In genomic region chr3:108461641-108462040, GRCh38 we compare ENCODE assay signal across 16 cellular contexts. TPM values are rescaled to one million over a fixed set of nuclear protein-coding genes. Genes with fewer than 3 reads are reported as not detected.
A peak's percentile ranks its signal among the peaks of the same experiment; 100 is the strongest.
DNase-seq lines count a peak whose midpoint lies in the region; ATAC-seq and TF ChIP-seq lines count a peak whose summit lies in the region.
"Had no signal": no experiment of that assay in that cellular context is flagged by ENCODE, and none has a peak within 500 bp of the region (broad histone marks: within the 10 kb centered on the region; RNA-seq: fewer than 3 reads in every experiment).

No MANE protein-coding gene starts in this region.

- no peaks in the 10 kb centered on the region for H3K79me2 ChIP-seq in neural progenitor cell (ENCODE audit: low read depth)

- no peak overlapping the region for H3K9ac ChIP-seq in neural progenitor cell

- TF ChIP-seq CTCF in cardiac fibroblast (IDR thresholded peaks at IDR 0.05; ENCODE audit: low read depth, low read length), result no peak
- TF ChIP-seq CTCF in neural progenitor cell (IDR thresholded peaks at IDR 0.05), result no peak

- H3K4me3 ChIP-seq in cardiac fibroblast (replicated peaks in 1 of 2; ENCODE audit: low read depth in 2 of 2, low read length in 2 of 2), result no peak overlapping the region
- no peak overlapping the region for H3K4me3 ChIP-seq in neural progenitor cell

- H3K27me3 Mint-ChIP-seq in neural progenitor cell (ENCODE audit: insufficient read depth, low read depth), result no peaks in the 10 kb centered on the region
- H3K27me3 Mint-ChIP-seq: stimulated activated naive CD8-positive, alpha-beta T cell treated with anti-CD3 and anti-CD28 coated beads, Interleukin-15, amount 100 ng/mL, for 72 hours had no signal

- no peaks in the 10 kb centered on the region for H3K9me3 ChIP-seq in neural progenitor cell (ENCODE audit: low read depth)

- no peaks in the 10 kb centered on the region for H4K20me1 ChIP-seq in neural progenitor cell (ENCODE audit: low read depth)

- H3K36me3 ChIP-seq in neural progenitor cell, result no peaks in the 10 kb centered on the region

- no peaks in the 10 kb centered on the region for H3K27me3 ChIP-seq in neural progenitor cell

- ATAC-seq in GM18868 (IDR thresholded peaks at IDR 0.05; ENCODE audit: unreplicated experiment) (peak; percentile 66), HG02870 (IDR thresholded peaks at IDR 0.05; ENCODE audit: unreplicated experiment) (peak; percentile 88)
- ATAC-seq: activated CD8-positive, alpha-beta T cell treated with anti-CD3 and anti-CD28 coated beads for 36 hours; stimulated activated naive CD8-positive, alpha-beta T cell treated with anti-CD3 and anti-CD28 coated beads, Interleukin-15, amount 100 ng/mL, for 72 hours had no signal

- peaks cover 24% of the 10 kb centered on the region for H3K4me1 Mint-ChIP-seq in neural progenitor cell
- H3K4me1 Mint-ChIP-seq: H9; stimulated activated naive CD8-positive, alpha-beta T cell treated with anti-CD3 and anti-CD28 coated beads, Interleukin-15, amount 100 ng/mL, for 72 hours had no signal

- peaks cover 3% of the 10 kb centered on the region for H3K36me3 Mint-ChIP-seq in neural progenitor cell

- peaks cover 3% of the 10 kb centered on the region for H3K9me3 Mint-ChIP-seq in neural progenitor cell
- H3K9me3 Mint-ChIP-seq: activated CD8-positive, alpha-beta T cell treated with anti-CD3 and anti-CD28 coated beads for 36 hours; H9; nephron; stimulated activated naive CD8-positive, alpha-beta T cell treated with anti-CD3 and anti-CD28 coated beads, Interleukin-15, amount 100 ng/mL, for 72 hours had no signal

- no peak overlapping the region for H3K27ac Mint-ChIP-seq in neural progenitor cell
- H3K27ac Mint-ChIP-seq: activated CD8-positive, alpha-beta T cell treated with anti-CD3 and anti-CD28 coated beads for 36 hours; H9; stimulated activated naive CD8-positive, alpha-beta T cell treated with anti-CD3 and anti-CD28 coated beads, Interleukin-15, amount 100 ng/mL, for 72 hours had no signal

- no peak overlapping the region for H3K4me3 Mint-ChIP-seq in neural progenitor cell
- H3K4me3 Mint-ChIP-seq: activated CD8-positive, alpha-beta T cell treated with anti-CD3 and anti-CD28 coated beads for 36 hours; H9; nephron; stimulated activated naive CD8-positive, alpha-beta T cell treated with anti-CD3 and anti-CD28 coated beads, Interleukin-15, amount 100 ng/mL, for 72 hours had no signal

- peak overlapping the region; percentile 70 for H2AFZ ChIP-seq in neural progenitor cell (replicated peaks)

- no peak overlapping the region for H3K27ac ChIP-seq in neural progenitor cell

- H3K4me1 ChIP-seq in neural progenitor cell, result no peaks in the 10 kb centered on the region

- no peak overlapping the region for H3K4me2 ChIP-seq in neural progenitor cell

- DNase-seq in cardiac fibroblast (ENCODE audit: low read depth in 2 of 2) (peak; percentile 5 to 67), neural progenitor cell (ENCODE audit: low spot score) (no peak), occipital lobe (lab: John Stamatoyannopoulos, UW) (no peak), NCI-H2171 treated with DMSO at 0.1 percent for 48 hours (lab: John Stamatoyannopoulos, UW) (no peak), NCI-H187 treated with DMSO at 0.1 percent for 48 hours (lab: John Stamatoyannopoulos, UW) (no peak)
- DNase-seq in stimulated activated CD4-positive, alpha-beta T cell treated with anti-CD3 and anti-CD28 coated beads, Interleukin-4, amount 100 ng/mL, for 24 hours, result no peak
- DNase-seq: activated CD8-positive, alpha-beta T cell treated with anti-CD3 and anti-CD28 coated beads for 36 hours; effector memory CD4-positive, alpha-beta T cell; H9; NCI-H1105; NCI-H748 treated with DMSO at 0.1 percent for 48 hours; stimulated activated naive CD8-positive, alpha-beta T cell treated with anti-CD3 and anti-CD28 coated beads, Interleukin-15, amount 100 ng/mL, for 72 hours; SW 1271 had no signal

- H3F3A ChIP-seq in neural progenitor cell (ENCODE audit: low read depth), result no peaks in the 10 kb centered on the region

RNA-seq across cellular contexts. Expression of gene MYH15, which starts 48.8 kb away (rescaled TPM):
- total RNA-seq in neural progenitor cell (ENCODE audit: low replicate concordance), result 0.12 TPM in 1 of 2 replicates, not detected in the other
- total RNA-seq in occipital lobe, result 0.31 TPM

Comparison
In these comparisons a context has a peak if more than half of its experiments do, and no peak if none do; other contexts are left out.
1. DNase-seq: peak in cardiac fibroblast (2 of 2); none in neural progenitor cell (single experiment), occipital lobe (single experiment), NCI-H2171 treated with DMSO at 0.1 percent for 48 hours (single experiment), NCI-H187 treated with DMSO at 0.1 percent for 48 hours (single experiment) and stimulated activated CD4-positive, alpha-beta T cell treated with anti-CD3 and anti-CD28 coated beads, Interleukin-4, amount 100 ng/mL, for 24 hours (single experiment).